Comparison of ENCODE assay signal across 2 cellular contexts in the genomic region with DNA sequence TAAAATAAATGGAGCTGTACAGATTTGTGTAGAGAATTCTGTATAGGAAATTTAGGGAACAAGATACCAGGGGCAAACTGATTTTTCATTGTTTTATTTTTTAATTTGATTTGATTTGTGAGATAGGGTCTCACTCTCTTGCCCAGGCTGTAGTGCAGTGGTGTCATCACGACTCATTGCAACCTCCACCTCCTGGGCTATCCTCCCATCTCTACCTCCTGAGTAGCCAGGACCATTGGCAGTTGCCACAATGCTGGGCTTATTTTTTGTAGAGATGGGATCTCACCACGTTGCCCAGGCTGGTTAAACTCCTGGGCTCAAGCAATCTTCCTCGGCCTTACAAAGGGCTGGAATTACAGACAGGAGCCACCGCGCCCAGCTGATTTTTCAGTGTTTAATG.
A peak's percentile ranks its signal among the peaks of the same experiment; 100 is the strongest.
TF ChIP-seq lines count a peak whose summit lies in the region.

No MANE protein-coding gene starts in this region.

TF ChIP-seq in HepG2, 621 proteins besides CTCF, POLR2A, EP300 and RAD21:
- TF ChIP-seq ZNF235 (CRISPR knock-in tag; IDR thresholded peaks at IDR 0.05; ENCODE audit: borderline replicate concordance) (no peak), ZNF121 (CRISPR knock-in tag; IDR thresholded peaks at IDR 0.05) (0 out of 2 replicates have a peak, but pooled peaks have one; percentile 31)

TF ChIP-seq in K562, 482 proteins besides CTCF, POLR2A, EP300 and RAD21:
- peak; percentile 56; the same call in 1 of the 2 replicates for TF ChIP-seq ZNF121 (CRISPR knock-in tag; conservative IDR thresholded peaks at IDR 0.05)
- TF ChIP-seq TAF1 (IDR thresholded peaks at IDR 0.05; ENCODE audit: control insufficient read depth, extremely low read depth, insufficient read depth, low read length, severe bottlenecking) = no peak
- no peak for TF ChIP-seq SREBF1 (IDR thresholded peaks at IDR 0.05; ENCODE audit: borderline replicate concordance, low read depth, low read length)
- TF ChIP-seq, protein P1, sequence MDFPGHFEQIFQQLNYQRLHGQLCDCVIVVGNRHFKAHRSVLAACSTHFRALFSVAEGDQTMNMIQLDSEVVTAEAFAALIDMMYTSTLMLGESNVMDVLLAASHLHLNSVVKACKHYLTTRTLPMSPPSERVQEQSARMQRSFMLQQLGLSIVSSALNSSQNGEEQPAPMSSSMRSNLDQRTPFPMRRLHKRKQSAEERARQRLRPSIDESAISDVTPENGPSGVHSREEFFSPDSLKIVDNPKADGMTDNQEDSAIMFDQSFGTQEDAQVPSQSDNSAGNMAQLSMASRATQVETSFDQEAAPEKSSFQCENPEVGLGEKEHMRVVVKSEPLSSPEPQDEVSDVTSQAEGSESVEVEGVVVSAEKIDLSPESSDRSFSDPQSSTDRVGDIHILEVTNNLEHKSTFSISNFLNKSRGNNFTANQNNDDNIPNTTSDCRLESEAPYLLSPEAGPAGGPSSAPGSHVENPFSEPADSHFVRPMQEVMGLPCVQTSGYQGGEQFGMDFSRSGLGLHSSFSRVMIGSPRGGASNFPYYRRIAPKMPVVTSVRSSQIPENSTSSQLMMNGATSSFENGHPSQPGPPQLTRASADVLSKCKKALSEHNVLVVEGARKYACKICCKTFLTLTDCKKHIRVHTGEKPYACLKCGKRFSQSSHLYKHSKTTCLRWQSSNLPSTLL (IDR thresholded peaks at IDR 0.05) = no peak
- no peak for TF ChIP-seq ETV1 (tag; conservative IDR thresholded peaks at IDR 0.05; ENCODE audit: low read depth)
- TF ChIP-seq ZSCAN29 (IDR thresholded peaks at IDR 0.05) = no peak
- no peak for TF ChIP-seq TBP (optimal IDR thresholded peaks at IDR 0.05; ENCODE audit: low read depth, low read length)
- TF ChIP-seq KAT7 (CRISPR knock-in tag; IDR thresholded peaks at IDR 0.05; ENCODE audit: borderline replicate concordance) = no peak
